ENCODE assay signal across 1 cellular context in the genomic region with DNA sequence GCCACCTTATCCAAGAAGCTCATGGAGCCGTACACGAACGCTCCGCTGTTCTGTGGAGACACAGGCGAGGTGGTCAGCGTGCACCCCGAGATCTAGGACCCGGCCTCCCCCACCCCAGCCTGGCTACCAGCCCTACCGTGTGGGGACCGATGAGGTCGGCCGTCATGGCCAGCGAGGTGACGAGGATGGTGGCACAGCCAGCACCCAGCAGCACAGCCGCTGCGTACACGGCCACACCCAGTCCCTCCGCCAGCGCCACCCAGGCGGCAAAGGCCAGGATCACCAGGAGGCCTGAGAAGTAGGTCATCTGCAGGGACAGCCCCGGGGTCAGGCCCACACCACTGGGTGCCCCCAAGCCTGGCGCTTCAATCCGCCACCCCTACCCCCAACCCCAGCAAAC.
TF ChIP-seq lines count a peak whose summit lies in the region.

No MANE protein-coding gene starts in this region.

TF ChIP-seq in HCT116, 20 proteins besides CTCF, POLR2A, EP300 and RAD21 (continued from another document):
- TF ChIP-seq, protein P1, sequence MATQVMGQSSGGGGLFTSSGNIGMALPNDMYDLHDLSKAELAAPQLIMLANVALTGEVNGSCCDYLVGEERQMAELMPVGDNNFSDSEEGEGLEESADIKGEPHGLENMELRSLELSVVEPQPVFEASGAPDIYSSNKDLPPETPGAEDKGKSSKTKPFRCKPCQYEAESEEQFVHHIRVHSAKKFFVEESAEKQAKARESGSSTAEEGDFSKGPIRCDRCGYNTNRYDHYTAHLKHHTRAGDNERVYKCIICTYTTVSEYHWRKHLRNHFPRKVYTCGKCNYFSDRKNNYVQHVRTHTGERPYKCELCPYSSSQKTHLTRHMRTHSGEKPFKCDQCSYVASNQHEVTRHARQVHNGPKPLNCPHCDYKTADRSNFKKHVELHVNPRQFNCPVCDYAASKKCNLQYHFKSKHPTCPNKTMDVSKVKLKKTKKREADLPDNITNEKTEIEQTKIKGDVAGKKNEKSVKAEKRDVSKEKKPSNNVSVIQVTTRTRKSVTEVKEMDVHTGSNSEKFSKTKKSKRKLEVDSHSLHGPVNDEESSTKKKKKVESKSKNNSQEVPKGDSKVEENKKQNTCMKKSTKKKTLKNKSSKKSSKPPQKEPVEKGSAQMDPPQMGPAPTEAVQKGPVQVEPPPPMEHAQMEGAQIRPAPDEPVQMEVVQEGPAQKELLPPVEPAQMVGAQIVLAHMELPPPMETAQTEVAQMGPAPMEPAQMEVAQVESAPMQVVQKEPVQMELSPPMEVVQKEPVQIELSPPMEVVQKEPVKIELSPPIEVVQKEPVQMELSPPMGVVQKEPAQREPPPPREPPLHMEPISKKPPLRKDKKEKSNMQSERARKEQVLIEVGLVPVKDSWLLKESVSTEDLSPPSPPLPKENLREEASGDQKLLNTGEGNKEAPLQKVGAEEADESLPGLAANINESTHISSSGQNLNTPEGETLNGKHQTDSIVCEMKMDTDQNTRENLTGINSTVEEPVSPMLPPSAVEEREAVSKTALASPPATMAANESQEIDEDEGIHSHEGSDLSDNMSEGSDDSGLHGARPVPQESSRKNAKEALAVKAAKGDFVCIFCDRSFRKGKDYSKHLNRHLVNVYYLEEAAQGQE (IDR thresholded peaks at IDR 0.05; ENCODE audit: low read depth): no peak
- TF ChIP-seq EZH2 (IDR thresholded peaks at IDR 0.05) (no peak), SP1 (IDR thresholded peaks at IDR 0.05; ENCODE audit: low read depth) (no peak), EGR1 (IDR thresholded peaks at IDR 0.05; ENCODE audit: low read depth) (no peak)
